Comparison of ENCODE assay signal across 8 cellular contexts in the genomic region with DNA sequence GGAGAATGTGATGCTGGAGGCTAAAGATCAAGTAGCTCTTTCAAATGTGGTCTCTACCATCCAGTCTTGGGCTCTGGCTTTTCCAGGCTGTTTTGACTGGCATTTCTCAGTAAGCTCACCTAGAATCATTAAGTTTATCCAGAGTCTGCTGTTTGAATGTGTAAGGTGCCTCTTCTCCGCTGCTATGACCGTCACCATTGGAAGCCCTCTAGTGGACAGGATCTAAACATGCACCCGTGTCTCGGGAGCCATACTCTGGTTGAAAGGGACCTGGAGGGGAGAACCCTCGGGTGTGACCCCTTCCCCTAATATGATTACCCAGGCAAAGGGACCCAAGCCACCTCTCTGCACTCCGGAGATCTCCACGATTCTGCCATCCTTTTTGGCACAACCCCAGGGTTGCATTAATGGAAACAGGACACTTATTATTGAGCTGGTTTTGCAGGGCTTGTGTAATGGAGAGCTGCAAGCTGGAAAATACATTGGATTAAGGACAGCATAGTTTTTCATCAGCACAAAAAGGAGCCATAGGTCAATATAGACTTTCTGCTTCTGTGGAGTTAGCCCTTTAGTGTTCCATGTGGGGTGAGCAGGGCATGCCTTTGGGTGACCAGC.
DNase-seq lines count a peak whose midpoint lies in the region; ATAC-seq, FAIRE-seq and TF ChIP-seq lines count a peak whose summit lies in the region.

No MANE protein-coding gene starts in this region.

- no peak overlapping the region for H3K27ac Mint-ChIP-seq in Caco-2 (ENCODE audit: unreplicated experiment)

- H2AFZ ChIP-seq in fibroblast of lung (ENCODE audit: low read length) (no peak overlapping the region), osteoblast (ENCODE audit: low read length) (no peak overlapping the region)

- no peaks in the 10 kb centered on the region for H3K4me1 Mint-ChIP-seq in Caco-2 (ENCODE audit: low read depth, unreplicated experiment)

- no peaks in the 10 kb centered on the region for H3K36me3 Mint-ChIP-seq in Caco-2 (ENCODE audit: insufficient read depth, unreplicated experiment)

- H3K4me2 ChIP-seq in fibroblast of lung (ENCODE audit: extremely low read depth, insufficient read depth, low read length) (no peak overlapping the region), osteoblast (ENCODE audit: insufficient read depth, low read length) (no peak overlapping the region)

- TF ChIP-seq CTCF in Caco-2 (IDR thresholded peaks at IDR 0.05; ENCODE audit: insufficient read depth in 1 of 2, low read depth in 1 of 2, low read length in 1 of 2, severe bottlenecking in 1 of 2, unreplicated experiment in 1 of 2) (peak; percentile 72 to 74), RWPE1 (conservative IDR thresholded peaks at IDR 0.05; ENCODE audit: low read depth) (no peak), fibroblast of lung (conservative IDR thresholded peaks at IDR 0.05 in 1 of 2, IDR thresholded peaks at IDR 0.05 in 1 of 2; ENCODE audit: low read depth in 1 of 2, low read length in 2 of 2) (peak; percentile 50 to 59), osteoblast (IDR thresholded peaks at IDR 0.05; ENCODE audit: extremely low read depth, low read depth, low read length) (peak; percentile 55)

- no TSS peak for BruUV-seq in Caco-2 (replicated peaks; lab: Mats Ljungman, UMichigan)

- H3K4me3 ChIP-seq in Caco-2 (ENCODE audit: low read depth, low read length): no peak overlapping the region
- H3K4me3 ChIP-seq in fibroblast of lung (replicated peaks in 1 of 4; ENCODE audit: control extremely low read depth in 1 of 4, insufficient read depth in 1 of 4, low read depth in 3 of 4, low read length in 4 of 4): no peak overlapping the region
- H3K4me3 ChIP-seq in osteoblast (ENCODE audit: insufficient read depth, low read length): no peak overlapping the region

- H3K9me3 ChIP-seq in Caco-2: no peaks in the 10 kb centered on the region
- H3K9me3 ChIP-seq in fibroblast of lung (ENCODE audit: control insufficient read depth, insufficient read depth, low read depth, low read length): no peaks in the 10 kb centered on the region
- no peaks in the 10 kb centered on the region for H3K9me3 ChIP-seq in osteoblast (ENCODE audit: low read depth, low read length)

- H3K9ac ChIP-seq in fibroblast of lung (ENCODE audit: insufficient read depth, low read length): no peak overlapping the region

- intact Hi-C loops in Caco-2 (cut with micrococcal nuclease; ENCODE audit: unreplicated experiment): no loop called here

- H3K27me3 Mint-ChIP-seq in Caco-2 (ENCODE audit: insufficient read depth, unreplicated experiment): no peaks in the 10 kb centered on the region

- H3K36me3 ChIP-seq in Caco-2 (ENCODE audit: control insufficient read depth, insufficient read depth, low read length) (no peaks in the 10 kb centered on the region), fibroblast of lung (ENCODE audit: control insufficient read depth, insufficient read depth, low read length) (no peaks in the 10 kb centered on the region), osteoblast (ENCODE audit: insufficient read depth, low read length) (no peaks in the 10 kb centered on the region)

- H3K79me2 ChIP-seq in fibroblast of lung (ENCODE audit: control insufficient read depth, insufficient read depth, low read length) (no peaks in the 10 kb centered on the region), osteoblast (ENCODE audit: insufficient read depth, low read length) (no peaks in the 10 kb centered on the region)

- CTCF ChIA-PET in Caco-2 (lab: Charles Lee): interaction anchor here (0.6 to 0.8 kb wide), 3 partner anchors 165 to 460 kb away, joined by 4 to 6 read pairs (median 5); no protein-coding TSS in a partner anchor
- CTCF ChIA-PET in RWPE1 (lab: Yijun Ruan, JAX): interaction anchor here (0.8 kb wide), 1 partner anchor 11 kb away, joined by 3 read pairs; no protein-coding TSS in a partner anchor

- peak; percentile 53 for FAIRE-seq in GM19239 (lab: Jason Lieb, UNC)

- no peaks in the 10 kb centered on the region for H3K9me3 Mint-ChIP-seq in Caco-2 (ENCODE audit: unreplicated experiment)

- DNase-seq in Caco-2 (peak in 1 of 2 experiments; percentile 26), GM19239 (ENCODE audit: insufficient read length, low spot score) (peak; percentile 42), RWPE1 (ENCODE audit: low spot score) (peak; percentile 0), fibroblast of lung (ENCODE audit: low read depth in 2 of 2) (peak in 1 of 2 donors; percentile 3), osteoblast (ENCODE audit: insufficient read length, low spot score, missing footprints) (no peak), NCI-H2081 (lab: John Stamatoyannopoulos, UW) (no peak), cortex of kidney (lab: John Stamatoyannopoulos, UW) (no peak)

- no peak for ATAC-seq in HG03139 (IDR thresholded peaks at IDR 0.05; ENCODE audit: unreplicated experiment)

- H4K20me1 ChIP-seq in fibroblast of lung (ENCODE audit: control insufficient read depth, extremely low read depth, insufficient read depth, low read length) (no peaks in the 10 kb centered on the region), osteoblast (ENCODE audit: insufficient read depth, low read length) (no peaks in the 10 kb centered on the region)

- POLR2A ChIA-PET in Caco-2 (lab: Charles Lee) (no interaction called here), RWPE1 (lab: Yijun Ruan, JAX; ENCODE audit: low non-redundant PET) (no interaction called here)

- no peak overlapping the region for H3K4me3 Mint-ChIP-seq in Caco-2 (ENCODE audit: unreplicated experiment)

- H3K27me3 ChIP-seq in Caco-2 (replicated peaks; ENCODE audit: control insufficient read depth, insufficient read depth, low read length) (no peaks in the 10 kb centered on the region), fibroblast of lung (ENCODE audit: control insufficient read depth, insufficient read depth, low read length) (no peaks in the 10 kb centered on the region), osteoblast (ENCODE audit: insufficient read depth, low read length) (no peaks in the 10 kb centered on the region)

- H3K4me1 ChIP-seq in Caco-2 (no peaks in the 10 kb centered on the region), fibroblast of lung (ENCODE audit: control insufficient read depth, extremely low read depth, insufficient read depth, low read length) (no peaks in the 10 kb centered on the region), osteoblast (ENCODE audit: insufficient read depth, low read length) (no peaks in the 10 kb centered on the region)

- H3K27ac ChIP-seq in RWPE1 (no peak overlapping the region), fibroblast of lung (ENCODE audit: insufficient read depth, low read length) (no peak overlapping the region), osteoblast (ENCODE audit: low read depth, low read length) (no peak overlapping the region)

Comparison
In these comparisons a context has a peak if more than half of its experiments do, and no peak if none do; other contexts are left out.
1. DNase-seq: peak in GM19239 (single experiment) and RWPE1 (single experiment); none in osteoblast (single experiment), NCI-H2081 (0 of 2) and cortex of kidney (single experiment).